In the genomic region with DNA sequence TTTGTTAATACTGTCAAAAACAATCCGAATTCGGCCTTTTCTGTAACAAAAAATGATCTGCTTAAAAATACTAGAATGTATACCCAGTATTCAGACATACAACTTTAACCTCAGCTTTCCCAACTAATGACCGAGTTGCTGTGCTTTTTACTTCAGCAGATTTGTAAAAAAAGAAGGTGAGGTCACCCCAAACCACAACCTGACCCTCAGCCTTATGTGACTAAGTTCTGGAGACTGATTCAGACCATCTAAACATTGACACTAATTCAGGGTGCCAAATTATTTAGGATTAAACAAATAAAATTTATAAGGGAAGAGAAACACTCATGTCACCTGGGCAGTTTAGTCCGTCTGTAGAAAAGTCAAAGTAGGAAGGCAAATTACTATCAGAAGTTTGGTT, we compare ENCODE assay signal across 21 cellular contexts. TPM values are rescaled to one million over a fixed set of nuclear protein-coding genes. Genes with fewer than 3 reads are reported as not detected.
DNase-seq lines count a peak whose midpoint lies in the region; ATAC-seq and TF ChIP-seq lines count a peak whose summit lies in the region.
"Had no signal": no experiment of that assay in that cellular context is flagged by ENCODE, and none has a peak within 500 bp of the region (broad histone marks: within the 10 kb centered on the region; RNA-seq: fewer than 3 reads in every experiment).

No MANE protein-coding gene starts in this region.

- intact Hi-C loops in spleen (cut with DNase I; ENCODE audit: low total_unique reads), result no loop called here
- intact Hi-C loops in sciatic nerve (cut with DNase I), result no loop called here

- TF ChIP-seq CTCF in epithelial cell of esophagus (IDR thresholded peaks at IDR 0.05; ENCODE audit: insufficient read depth, low read depth, low read length, missing control alignments), result no peak
- TF ChIP-seq CTCF in spleen (IDR thresholded peaks at IDR 0.05 in 8 of 11, conservative IDR thresholded peaks at IDR 0.05 in 3 of 11), result no peak

- H3K4me1 ChIP-seq in spleen, result no peaks in the 10 kb centered on the region
- H3K4me1 ChIP-seq: Caco-2, SJSA1 had no signal

- H3K4me3 ChIP-seq in epithelial cell of esophagus (ENCODE audit: low read length) (no peak overlapping the region), spleen (no peak overlapping the region)
- H3K4me3 ChIP-seq: MG63, SJSA1 had no signal

- H3K27ac ChIP-seq in spleen, result no peak overlapping the region
- H3K27ac ChIP-seq: HL-60, SJSA1 had no signal

- H3K27me3 ChIP-seq in spleen (replicated peaks in 1 of 7), result no peaks in the 10 kb centered on the region
- H3K27me3 ChIP-seq: MG63, SJSA1 had no signal

- H3K36me3 ChIP-seq in spleen, result no peaks in the 10 kb centered on the region
- H3K36me3 ChIP-seq: MG63, SJSA1 had no signal

- ATAC-seq in sciatic nerve (no peak), GM21390 (IDR thresholded peaks at IDR 0.05; ENCODE audit: unreplicated experiment) (no peak)

- H3K9me3 ChIP-seq in spleen, result no peaks in the 10 kb centered on the region
- H3K9me3 ChIP-seq: Caco-2, MG63, SJSA1 had no signal

- WGBS in spleen, 5 donors, result 87 to 94% (median 91%) methylated on average over 4 of the region's 4 CpGs

- TF ChIP-seq POLR2A in spleen (IDR thresholded peaks at IDR 0.05), result no peak

- DNase-seq in GM03348 (ENCODE audit: low spot score), result peak; percentile 9
- peak; percentile 16 for DNase-seq in RPMI7951 (ENCODE audit: low read depth)
- DNase-seq in epithelial cell of esophagus (ENCODE audit: low read depth), result peak; percentile 15
- peak; percentile 68 for DNase-seq in renal cortical epithelial cell (ENCODE audit: low read depth)
- DNase-seq in spleen, result no peak
- DNase-seq in sciatic nerve (ENCODE audit: low spot score), result no peak
- DNase-seq: AML-193, Caco-2, DMS53, GDM1, KBM-7, MG63, NCI-H1105 treated with DMSO at 0.1 percent for 48 hours, NCI-H187, NCI-H510A, OCI-M1 had no signal

RNA-seq across cellular contexts. Expression of a gene that starts 7.7 kb away (rescaled TPM):
- 0.24 TPM in 1 of 2 replicates, not detected in the other for total RNA-seq in RPMI7951 (2014; rRNA removed; shearing (Covaris generic))
- total RNA-seq in renal cortical epithelial cell (2.1 and 5.4 TPM in 2 replicates), spleen (not detected), sciatic nerve (0.18 TPM)
- under 1 TPM in 1 of 3 donors, not detected in 2; 0.03 TPM for polyA plus RNA-seq in spleen
- total RNA-seq: A673, Caco-2, H1, SJSA1 had no signal
- polyA plus RNA-seq: H1 had no signal

RNA-seq across cellular contexts. Expression of a gene that starts 25.7 kb away (rescaled TPM):
- 23.1 and 24.5 TPM in 2 replicates for total RNA-seq in RPMI7951 (2014; rRNA removed; shearing (Covaris generic))
- 13.5 and 25.4 TPM in 2 replicates for total RNA-seq in renal cortical epithelial cell
- 10 to 100 TPM; 12.4 to 35.1 (median 16.8) TPM for total RNA-seq in spleen
- 10 to 100 TPM in 1 of 3 donors, 1 to 10 TPM in 2; 8.8 to 11.0 (median 9.6) TPM for polyA plus RNA-seq in spleen
- total RNA-seq in sciatic nerve, result 30.0 TPM

RNA-seq across cellular contexts. Expression of a gene that starts 25.8 kb away (rescaled TPM):
- 22.5 and 22.6 TPM in 2 replicates for total RNA-seq in RPMI7951 (2014; rRNA removed; shearing (Covaris generic))
- total RNA-seq in renal cortical epithelial cell (15.5 and 24.1 TPM in 2 replicates), spleen (1 to 10 TPM; 1.9 to 7.8 (median 3.6) TPM), sciatic nerve (42.4 TPM)
- 1 to 10 TPM; 7.8 to 7.9 (median 7.9) TPM for polyA plus RNA-seq in spleen

Comparison
In these comparisons a context has a peak if more than half of its experiments do, and no peak if none do; other contexts are left out.
1. DNase-seq: peak in GM03348 (single experiment), RPMI7951 (single experiment), epithelial cell of esophagus (single experiment) and renal cortical epithelial cell (single experiment); none in spleen (single experiment) and sciatic nerve (single experiment).